8 cellular contexts compared by ENCODE assay signal in the genomic region with DNA sequence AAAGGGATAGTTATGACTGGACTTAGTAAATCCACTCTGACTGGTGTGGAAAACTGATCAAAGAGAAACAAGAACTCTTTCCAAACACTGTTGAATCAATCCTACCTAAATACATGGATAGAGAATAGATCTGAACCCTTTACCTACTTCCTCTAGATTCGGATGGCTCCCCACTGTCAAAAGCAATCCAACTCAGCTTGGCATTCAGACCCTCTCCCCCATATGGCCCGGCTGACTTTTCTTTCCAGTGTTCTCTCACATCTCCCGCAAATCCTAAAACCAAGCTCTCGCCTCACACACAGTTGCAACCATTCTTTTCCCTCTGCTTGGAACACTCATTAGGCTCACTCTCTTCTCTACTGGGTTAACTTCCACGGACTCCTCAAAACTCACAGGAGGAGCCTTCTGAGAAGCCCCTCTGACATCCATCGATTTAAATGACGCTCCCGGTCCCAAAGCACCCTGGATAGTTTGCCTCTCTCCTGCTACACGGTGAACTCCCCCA. TPM values are rescaled to one million over a fixed set of nuclear protein-coding genes. Genes with fewer than 3 reads are reported as not detected.
DNase-seq lines count a peak whose midpoint lies in the region; ATAC-seq, FAIRE-seq and TF ChIP-seq lines count a peak whose summit lies in the region.

No MANE protein-coding gene starts in this region.

- H3K27ac Mint-ChIP-seq in natural killer cell treated with Interleukin-12 subunit alpha and Interleukin-12 subunit beta and Interleukin-15 and Interleukin-18, amount 100 ng/mL, for 72 hours = no peak overlapping the region

- dilution Hi-C loops in endothelial cell of umbilical vein (cut with MboI; ENCODE audit: extremely low pct_ligation_motif_present, low sequenced_read_pairs) = no loop called here

- H3K9me2 ChIP-seq in Karpas-422 (replicated peaks; ENCODE audit: insufficient read depth, low read length) = no peaks in the 10 kb centered on the region

- H3K27ac ChIP-seq in Karpas-422 (ENCODE audit: low read length) (peak overlapping the region; percentile 66; the same call in 1 of the 2 replicates), endothelial cell of umbilical vein (ENCODE audit: insufficient read depth, low read depth, low read length) (peak overlapping the region; percentile 75), neutrophil (peak overlapping the region; percentile 82)

- H3K4me3 Mint-ChIP-seq in natural killer cell treated with Interleukin-12 subunit alpha and Interleukin-12 subunit beta and Interleukin-15 and Interleukin-18, amount 100 ng/mL, for 72 hours = no peak overlapping the region

- H3K4me1 ChIP-seq in Karpas-422 (ENCODE audit: low read length) (peaks cover 20% of the 10 kb centered on the region), endothelial cell of umbilical vein (ENCODE audit: control insufficient read depth, extremely low read depth, insufficient read depth, low read length) (peaks cover 9% of the 10 kb centered on the region), neutrophil (ENCODE audit: control insufficient read depth in 1 of 2, insufficient read depth in 1 of 2, low read depth in 1 of 2, low read length in 1 of 2) (peaks cover 18 to 21% of the 10 kb centered on the region in 2 experiments)

- intact Hi-C loops in endothelial cell of umbilical vein (cut with micrococcal nuclease) = no loop called here

- CTCF ChIA-PET in endothelial cell of umbilical vein (lab: Charles Lee) = interaction anchor here (0.7 to 4.4 kb wide), 8 partner anchors 15 to 113 kb away, joined by 3 to 52 read pairs (median 9); no protein-coding TSS in a partner anchor

- H3K9ac ChIP-seq in Karpas-422 (ENCODE audit: low read length) = peak overlapping the region; percentile 91
- peak overlapping the region; percentile 87 for H3K9ac ChIP-seq in endothelial cell of umbilical vein (replicated peaks; ENCODE audit: extremely low read depth, insufficient read depth, low read length)

- FAIRE-seq in endothelial cell of umbilical vein (lab: Jason Lieb, UNC) = peak; percentile 35

- peak; percentile 51 for DNase-seq in Karpas-422
- DNase-seq in endothelial cell of umbilical vein (ENCODE audit: low read depth, low spot score) = no peak
- no peak for DNase-seq in natural killer cell treated with Interleukin-12 subunit alpha and Interleukin-12 subunit beta and Interleukin-15 and Interleukin-18, amount 100 ng/mL, for 72 hours (ENCODE audit: low spot score)
- no peak for DNase-seq in MV-4-11 (lab: John Stamatoyannopoulos, UW)
- DNase-seq in GM20000 (ENCODE audit: low spot score) = no peak
- no peak for DNase-seq in HPDE6-E6E7 (ENCODE audit: extremely low spot score)

- POLR2A ChIA-PET in endothelial cell of umbilical vein (lab: Charles Lee) = interaction anchor here (0.6 to 1.1 kb wide), 3 partner anchors 16 to 63 kb away, joined by 3 to 12 read pairs (median 5); no protein-coding TSS in a partner anchor

- TF ChIP-seq POLR2A in endothelial cell of umbilical vein (IDR thresholded peaks at IDR 0.05; ENCODE audit: low read depth, low read length) = no peak

- peak overlapping the region; percentile 95 for H3K4me3 ChIP-seq in Karpas-422 (ENCODE audit: low read length)
- peak overlapping the region; percentile 69 to 88 (median 86) for H3K4me3 ChIP-seq in endothelial cell of umbilical vein (replicated peaks in 1 of 3; ENCODE audit: insufficient read depth in 1 of 3, low read depth in 1 of 3, low read length in 3 of 3)
- peak overlapping the region; percentile 88 to 94 for H3K4me3 ChIP-seq in neutrophil (ENCODE audit: low read depth in 1 of 2, low read length in 1 of 2)

- H3K27me3 ChIP-seq in Karpas-422 (ENCODE audit: low read length) (no peaks in the 10 kb centered on the region), endothelial cell of umbilical vein (ENCODE audit: control insufficient read depth in 2 of 2, insufficient read depth in 2 of 2, low read length in 2 of 2) (peaks cover 11 to 27% of the 10 kb centered on the region in 2 experiments), neutrophil (peaks cover 15% of the 10 kb centered on the region)

- no peaks in the 10 kb centered on the region for H4K20me1 ChIP-seq in Karpas-422 (ENCODE audit: insufficient read depth, low read depth, low read length)
- no peaks in the 10 kb centered on the region for H4K20me1 ChIP-seq in endothelial cell of umbilical vein (replicated peaks; ENCODE audit: control insufficient read depth, extremely low read depth, insufficient read depth, low read length)

- H3K36me3 ChIP-seq in Karpas-422 (ENCODE audit: insufficient read depth, low read length) = no peaks in the 10 kb centered on the region
- no peaks in the 10 kb centered on the region for H3K36me3 ChIP-seq in endothelial cell of umbilical vein (ENCODE audit: control insufficient read depth in 2 of 2, extremely low read depth in 1 of 2, insufficient read depth in 2 of 2, low read length in 2 of 2)
- no peaks in the 10 kb centered on the region for H3K36me3 ChIP-seq in neutrophil

- H3K9me1 ChIP-seq in endothelial cell of umbilical vein (replicated peaks; ENCODE audit: control insufficient read depth, extremely low read depth, insufficient read depth, low read length) = no peaks in the 10 kb centered on the region

- ATAC-seq in GM18867 (IDR thresholded peaks at IDR 0.05; ENCODE audit: unreplicated experiment) = peak; percentile 3
- ATAC-seq in natural killer cell treated with Interleukin-12 subunit alpha and Interleukin-12 subunit beta and Interleukin-15 and Interleukin-18, amount 100 ng/mL, for 72 hours = no peak

- peak overlapping the region; percentile 84 for H3K4me2 ChIP-seq in Karpas-422 (ENCODE audit: low read depth, low read length, poor library complexity, severe bottlenecking)
- peak overlapping the region; percentile 95 for H3K4me2 ChIP-seq in endothelial cell of umbilical vein (ENCODE audit: insufficient read depth, low read length)

- H2AFZ ChIP-seq in Karpas-422 (ENCODE audit: low read length) (peak overlapping the region; percentile 80), endothelial cell of umbilical vein (ENCODE audit: low read depth, low read length) (peak overlapping the region; percentile 96)

- BruUV-seq in endothelial cell of umbilical vein (replicated peaks; lab: Mats Ljungman, UMichigan) = no TSS peak

- H3K9me3 Mint-ChIP-seq in natural killer cell treated with Interleukin-12 subunit alpha and Interleukin-12 subunit beta and Interleukin-15 and Interleukin-18, amount 100 ng/mL, for 72 hours = no peaks in the 10 kb centered on the region

- H3K9me3 ChIP-seq in Karpas-422 (ENCODE audit: low read length) (no peaks in the 10 kb centered on the region), endothelial cell of umbilical vein (replicated peaks; ENCODE audit: control insufficient read depth, insufficient read depth, low read length) (no peaks in the 10 kb centered on the region), neutrophil (no peaks in the 10 kb centered on the region)

- TF ChIP-seq CTCF in endothelial cell of umbilical vein (IDR thresholded peaks at IDR 0.05; ENCODE audit: extremely low read depth in 1 of 2, insufficient read depth in 1 of 2, low read depth in 1 of 2, low read length in 2 of 2) (no peak), neutrophil (IDR thresholded peaks at IDR 0.05) (no peak), GM20000 (IDR thresholded peaks at IDR 0.05; ENCODE audit: extremely low read depth, missing control alignments) (no peak)

- H3K79me2 ChIP-seq in Karpas-422 (ENCODE audit: low read length) = peaks cover 53% of the 10 kb centered on the region
- H3K79me2 ChIP-seq in endothelial cell of umbilical vein (ENCODE audit: control insufficient read depth, insufficient read depth, low read length) = peaks cover 2% of the 10 kb centered on the region

- H3K27me3 Mint-ChIP-seq in natural killer cell treated with Interleukin-12 subunit alpha and Interleukin-12 subunit beta and Interleukin-15 and Interleukin-18, amount 100 ng/mL, for 72 hours = peaks cover 12 to 23% of the 10 kb centered on the region in 2 donors

- H3K36me3 Mint-ChIP-seq in natural killer cell treated with Interleukin-12 subunit alpha and Interleukin-12 subunit beta and Interleukin-15 and Interleukin-18, amount 100 ng/mL, for 72 hours = no peaks in the 10 kb centered on the region

- peaks cover 6% of the 10 kb centered on the region in 2 donors for H3K4me1 Mint-ChIP-seq in natural killer cell treated with Interleukin-12 subunit alpha and Interleukin-12 subunit beta and Interleukin-15 and Interleukin-18, amount 100 ng/mL, for 72 hours (ENCODE audit: low read depth in 2 of 2)

TF ChIP-seq in endothelial cell of umbilical vein, 7 proteins besides CTCF, POLR2A, EP300 and RAD21 (continues in another document):
- no peak for TF ChIP-seq FOS (IDR thresholded peaks at IDR 0.05; ENCODE audit: borderline replicate concordance, insufficient read depth, low read length)
- no peak for TF ChIP-seq GATA2 (IDR thresholded peaks at IDR 0.05; ENCODE audit: insufficient read depth, insufficient read length, low read depth, low read length)
- no peak for TF ChIP-seq MYC (IDR thresholded peaks at IDR 0.05; ENCODE audit: low read depth, low read length)

RNA-seq across cellular contexts. Expression of gene SPICE1, which starts 0.6 kb away (rescaled TPM):
- 14.1 and 30.1 TPM in 2 replicates for total RNA-seq in Karpas-422 (2014; rRNA removed; shearing (Covaris generic); ENCODE audit: low replicate concordance)
- total RNA-seq in endothelial cell of umbilical vein = 15.0 and 16.7 TPM in 2 replicates
- 2.1 and 2.3 TPM in 2 replicates for polyA plus RNA-seq in endothelial cell of umbilical vein
- 4.6 and 4.7 TPM in 2 replicates for polyA plus RNA-seq in endothelial cell of umbilical vein (2011; cell fraction: cytosol; rRNA removed)
- 15.0 and 18.4 TPM in 2 replicates for polyA plus RNA-seq in endothelial cell of umbilical vein (2011; cell fraction: nucleus; rRNA removed)
- 7.3 and 10.8 TPM in 2 replicates for polyA plus RNA-seq in endothelial cell of umbilical vein (2012)
- polyA minus RNA-seq in endothelial cell of umbilical vein = 4.2 and 5.8 TPM in 2 replicates
- polyA minus RNA-seq in endothelial cell of umbilical vein (2011; cell fraction: cytosol; rRNA and poly(A)+ RNA removed) = 4.0 TPM
- 24.1 and 27.2 TPM in 2 replicates for polyA minus RNA-seq in endothelial cell of umbilical vein (2011; cell fraction: nucleus; rRNA and poly(A)+ RNA removed)
- 10 to 100 TPM; 17.8 to 21.0 TPM for total RNA-seq in natural killer cell treated with Interleukin-12 subunit alpha and Interleukin-12 subunit beta and Interleukin-15 and Interleukin-18, amount 100 ng/mL, for 72 hours

RNA-seq across cellular contexts. Expression of gene SIDT1, which starts 18.0 kb away (rescaled TPM):
- 7.5 and 11.3 TPM in 2 replicates for total RNA-seq in Karpas-422 (2014; rRNA removed; shearing (Covaris generic); ENCODE audit: low replicate concordance)
- not detected in 2 replicates for total RNA-seq in endothelial cell of umbilical vein
- polyA plus RNA-seq in endothelial cell of umbilical vein = 0.03 and 0.07 TPM in 2 replicates
- 0.01 TPM in 2 replicates for polyA plus RNA-seq in endothelial cell of umbilical vein (2011; cell fraction: cytosol; rRNA removed)
- polyA plus RNA-seq in endothelial cell of umbilical vein (2011; cell fraction: nucleus; rRNA removed) = 0.24 TPM in 1 of 2 replicates, not detected in the other
- polyA plus RNA-seq in endothelial cell of umbilical vein (2012) = not detected in 2 replicates
- 0.19 and 1.6 TPM in 2 replicates for polyA minus RNA-seq in endothelial cell of umbilical vein
- not detected for polyA minus RNA-seq in endothelial cell of umbilical vein (2011; cell fraction: cytosol; rRNA and poly(A)+ RNA removed)
- polyA minus RNA-seq in endothelial cell of umbilical vein (2011; cell fraction: nucleus; rRNA and poly(A)+ RNA removed) = 0.48 TPM in 1 of 2 replicates, not detected in the other
- total RNA-seq in natural killer cell treated with Interleukin-12 subunit alpha and Interleukin-12 subunit beta and Interleukin-15 and Interleukin-18, amount 100 ng/mL, for 72 hours = 10 to 100 TPM; 34.5 to 44.1 TPM
